2 cellular contexts compared by ENCODE assay signal in genomic region chr22:45502215-45503070, GRCh38.
TF ChIP-seq lines count a peak whose summit lies in the region.

A gene with protein sequence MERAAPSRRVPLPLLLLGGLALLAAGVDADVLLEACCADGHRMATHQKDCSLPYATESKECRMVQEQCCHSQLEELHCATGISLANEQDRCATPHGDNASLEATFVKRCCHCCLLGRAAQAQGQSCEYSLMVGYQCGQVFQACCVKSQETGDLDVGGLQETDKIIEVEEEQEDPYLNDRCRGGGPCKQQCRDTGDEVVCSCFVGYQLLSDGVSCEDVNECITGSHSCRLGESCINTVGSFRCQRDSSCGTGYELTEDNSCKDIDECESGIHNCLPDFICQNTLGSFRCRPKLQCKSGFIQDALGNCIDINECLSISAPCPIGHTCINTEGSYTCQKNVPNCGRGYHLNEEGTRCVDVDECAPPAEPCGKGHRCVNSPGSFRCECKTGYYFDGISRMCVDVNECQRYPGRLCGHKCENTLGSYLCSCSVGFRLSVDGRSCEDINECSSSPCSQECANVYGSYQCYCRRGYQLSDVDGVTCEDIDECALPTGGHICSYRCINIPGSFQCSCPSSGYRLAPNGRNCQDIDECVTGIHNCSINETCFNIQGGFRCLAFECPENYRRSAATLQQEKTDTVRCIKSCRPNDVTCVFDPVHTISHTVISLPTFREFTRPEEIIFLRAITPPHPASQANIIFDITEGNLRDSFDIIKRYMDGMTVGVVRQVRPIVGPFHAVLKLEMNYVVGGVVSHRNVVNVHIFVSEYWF (plus strand): TSS chr22:45502883. CDS start chr22:45502986, 103 bp downstream.

TF ChIP-seq in GM23338, 12 proteins besides CTCF, POLR2A, EP300 and RAD21 (continued from another document):
- no peak for TF ChIP-seq ZNF462 (CRISPR knock-in tag; IDR thresholded peaks at IDR 0.05)
TF ChIP-seq in GM23338: peak in this region for 3.

TF ChIP-seq in SK-N-SH, 30 proteins besides CTCF, POLR2A, EP300 and RAD21 (continued from another document):
- TF ChIP-seq USF2 (IDR thresholded peaks at IDR 0.05; ENCODE audit: borderline replicate concordance, low read depth, low read length) (no peak), POLR2AphosphoS5 (IDR thresholded peaks at IDR 0.05; ENCODE audit: low read depth, low read length) (peak; percentile 59; the same call in 1 of the 2 replicates), FOSL2 (IDR thresholded peaks at IDR 0.05; ENCODE audit: borderline replicate concordance, low read depth) (no peak), SIN3A (IDR thresholded peaks at IDR 0.05; ENCODE audit: borderline replicate concordance, low read depth, low read length) (no peak)
- TF ChIP-seq, protein P1, sequence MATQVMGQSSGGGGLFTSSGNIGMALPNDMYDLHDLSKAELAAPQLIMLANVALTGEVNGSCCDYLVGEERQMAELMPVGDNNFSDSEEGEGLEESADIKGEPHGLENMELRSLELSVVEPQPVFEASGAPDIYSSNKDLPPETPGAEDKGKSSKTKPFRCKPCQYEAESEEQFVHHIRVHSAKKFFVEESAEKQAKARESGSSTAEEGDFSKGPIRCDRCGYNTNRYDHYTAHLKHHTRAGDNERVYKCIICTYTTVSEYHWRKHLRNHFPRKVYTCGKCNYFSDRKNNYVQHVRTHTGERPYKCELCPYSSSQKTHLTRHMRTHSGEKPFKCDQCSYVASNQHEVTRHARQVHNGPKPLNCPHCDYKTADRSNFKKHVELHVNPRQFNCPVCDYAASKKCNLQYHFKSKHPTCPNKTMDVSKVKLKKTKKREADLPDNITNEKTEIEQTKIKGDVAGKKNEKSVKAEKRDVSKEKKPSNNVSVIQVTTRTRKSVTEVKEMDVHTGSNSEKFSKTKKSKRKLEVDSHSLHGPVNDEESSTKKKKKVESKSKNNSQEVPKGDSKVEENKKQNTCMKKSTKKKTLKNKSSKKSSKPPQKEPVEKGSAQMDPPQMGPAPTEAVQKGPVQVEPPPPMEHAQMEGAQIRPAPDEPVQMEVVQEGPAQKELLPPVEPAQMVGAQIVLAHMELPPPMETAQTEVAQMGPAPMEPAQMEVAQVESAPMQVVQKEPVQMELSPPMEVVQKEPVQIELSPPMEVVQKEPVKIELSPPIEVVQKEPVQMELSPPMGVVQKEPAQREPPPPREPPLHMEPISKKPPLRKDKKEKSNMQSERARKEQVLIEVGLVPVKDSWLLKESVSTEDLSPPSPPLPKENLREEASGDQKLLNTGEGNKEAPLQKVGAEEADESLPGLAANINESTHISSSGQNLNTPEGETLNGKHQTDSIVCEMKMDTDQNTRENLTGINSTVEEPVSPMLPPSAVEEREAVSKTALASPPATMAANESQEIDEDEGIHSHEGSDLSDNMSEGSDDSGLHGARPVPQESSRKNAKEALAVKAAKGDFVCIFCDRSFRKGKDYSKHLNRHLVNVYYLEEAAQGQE (IDR thresholded peaks at IDR 0.05; ENCODE audit: low read depth, low read length): no peak
